In genomic region chr3:17965331-17965730, GRCh38 we compare ENCODE assay signal across 25 cellular contexts.
"Had no signal": no experiment of that assay in that cellular context is flagged by ENCODE, and none has a peak within 500 bp of the region (broad histone marks: within the 10 kb centered on the region; RNA-seq: fewer than 3 reads in every experiment).

No MANE protein-coding gene starts in this region.

- H3K9me3 ChIP-seq: esophagus muscularis mucosa, gastroesophageal sphincter, heart left ventricle, ovary, psoas muscle, sigmoid colon, stomach, thyroid gland, vagina had no signal

- H3K4me1 Mint-ChIP-seq: memory B cell; stimulated activated memory B cell treated with anti-CD40 and anti-IgM and Interleukin-4, amounts not matched to agents 10 μg/mL and 1 μg/mL and 100 μg/mL, for 72 hours had no signal

- H3K27me3 Mint-ChIP-seq: stimulated activated memory B cell treated with anti-CD40 and anti-IgM and Interleukin-4, amounts not matched to agents 10 μg/mL and 1 μg/mL and 100 μg/mL, for 72 hours had no signal

- H3K36me3 ChIP-seq: esophagus muscularis mucosa, gastroesophageal sphincter, heart left ventricle, ovary, sigmoid colon, stomach, thyroid gland, vagina had no signal

- H3K4me3 ChIP-seq: esophagus muscularis mucosa, gastroesophageal sphincter, heart left ventricle, hepatocyte, lung, ovary, psoas muscle, sigmoid colon, stomach, thyroid gland, vagina had no signal

- ATAC-seq: foreskin keratinocyte; gastroesophageal sphincter; heart left ventricle; left lobe of liver; natural killer cell; psoas muscle; right cardiac atrium; stimulated activated memory B cell treated with anti-CD40 and anti-IgM and Interleukin-4, amounts not matched to agents 10 μg/mL and 1 μg/mL and 100 μg/mL, for 72 hours had no signal

- H3K9me3 Mint-ChIP-seq: stimulated activated memory B cell treated with anti-CD40 and anti-IgM and Interleukin-4, amounts not matched to agents 10 μg/mL and 1 μg/mL and 100 μg/mL, for 72 hours had no signal

- DNase-seq: dermis blood vessel endothelial cell; effector memory CD4-positive, alpha-beta T cell; foreskin keratinocyte; heart left ventricle; kidney; natural killer cell; occipital lobe; ovary; posterior cingulate gyrus; psoas muscle; right cardiac atrium; sigmoid colon; stimulated activated CD4-positive, alpha-beta T cell treated with anti-CD3 and anti-CD28 coated beads, Interleukin-2, amount 100 ng/mL, for 24 hours; stimulated activated CD4-positive, alpha-beta T cell treated with anti-CD3 and anti-CD28 coated beads, Interleukin-4, amount 100 ng/mL, for 4 hours; stomach; thyroid gland; trophoblast cell had no signal

- H3K4me2 ChIP-seq: hepatocyte had no signal

- H3K27ac Mint-ChIP-seq: memory B cell; natural killer cell; stimulated activated memory B cell treated with anti-CD40 and anti-IgM and Interleukin-4, amounts not matched to agents 10 μg/mL and 1 μg/mL and 100 μg/mL, for 72 hours had no signal

- H2AFZ ChIP-seq: hepatocyte had no signal

- H3K4me3 Mint-ChIP-seq: memory B cell; natural killer cell; stimulated activated memory B cell treated with anti-CD40 and anti-IgM and Interleukin-4, amounts not matched to agents 10 μg/mL and 1 μg/mL and 100 μg/mL, for 72 hours had no signal

- H3K79me2 ChIP-seq: hepatocyte had no signal

- H3K36me3 Mint-ChIP-seq: memory B cell; natural killer cell; stimulated activated memory B cell treated with anti-CD40 and anti-IgM and Interleukin-4, amounts not matched to agents 10 μg/mL and 1 μg/mL and 100 μg/mL, for 72 hours had no signal

- H3K4me1 ChIP-seq: esophagus muscularis mucosa, foreskin keratinocyte, gastroesophageal sphincter, heart left ventricle, psoas muscle, stomach, thyroid gland, vagina had no signal

- H3K27me3 ChIP-seq: esophagus muscularis mucosa, foreskin keratinocyte, gastroesophageal sphincter, hepatocyte, ovary, sigmoid colon, stomach, thyroid gland, vagina had no signal
